8 cellular contexts compared by ENCODE assay signal in the genomic region with DNA sequence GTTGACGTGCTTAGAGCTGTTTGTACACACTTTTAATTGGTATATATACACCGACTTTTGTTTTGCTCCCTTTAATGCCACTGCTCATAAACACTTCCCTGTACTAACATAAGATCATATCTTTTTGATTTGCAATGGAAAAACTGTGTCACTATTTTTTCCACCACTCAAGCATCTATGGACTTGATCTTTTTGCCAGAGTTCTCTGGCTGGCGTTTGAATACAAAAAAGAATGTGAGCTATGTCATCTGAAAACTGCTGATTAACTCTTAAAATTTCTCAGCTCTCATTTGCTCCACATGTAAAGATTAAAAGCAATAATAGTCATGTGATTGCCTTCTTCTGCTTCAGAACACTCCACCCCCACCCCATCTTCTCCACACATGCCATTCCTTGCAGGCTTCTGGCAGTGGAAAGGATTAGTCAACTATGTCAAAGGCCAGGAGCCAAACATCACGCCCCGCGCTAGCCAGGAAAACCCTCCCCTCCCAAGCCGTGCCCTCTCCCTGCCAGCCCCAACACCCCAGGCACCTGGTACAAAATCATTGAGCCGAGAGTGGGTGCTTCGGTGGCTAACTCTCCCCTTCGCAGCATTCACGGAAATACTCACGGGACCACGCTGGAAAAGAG.
DNase-seq lines count a peak whose midpoint lies in the region; ATAC-seq and TF ChIP-seq lines count a peak whose summit lies in the region.

No MANE protein-coding gene starts in this region.

- H3K9me3 ChIP-seq in H9 (ENCODE audit: control insufficient read depth, low read depth, low read length): no peaks in the 10 kb centered on the region

- H3K18ac ChIP-seq in H9 (ENCODE audit: insufficient read length, low read depth, low read length): no peak overlapping the region

- no peak overlapping the region for H4K5ac ChIP-seq in H9 (ENCODE audit: insufficient read length, low read depth, low read length)

- H2BK120ac ChIP-seq in H9 (ENCODE audit: low read depth, low read length, poor library complexity, severe bottlenecking): no peak overlapping the region

- CTCF ChIA-PET in HEK293T (lab: Yijun Ruan, JAX): no interaction called here

- H3K14ac ChIP-seq in H9 (ENCODE audit: insufficient read depth, low read length): no peak overlapping the region; the same call in 1 of the 2 replicates

- no peak overlapping the region for H3T11ph ChIP-seq in H9 (ENCODE audit: low read length)

- no peaks in the 10 kb centered on the region for H3K79me1 ChIP-seq in H9 (ENCODE audit: insufficient read depth, low read depth, low read length, poor library complexity, severe bottlenecking)

- WGBS in H9 (ENCODE audit: extremely low coverage, insufficient read length, low lambda C conversion rate): no CpG with 5 or more reads among the region's 13 CpGs

- no peaks in the 10 kb centered on the region for H3K23me2 ChIP-seq in H9 (ENCODE audit: insufficient read length, low read depth, low read length, poor library complexity, severe bottlenecking)

- intact Hi-C loops in activated T-helper 2 cell treated with anti-CD3 and anti-CD28 coated beads, Interferon-gamma antibody, Interleukin-2, Interleukin-4, amounts not matched to agents 10 μg/mL and 5 μg/mL and 100 μg/mL, durations not matched to agents 14 hours and 24 hours and 36 hours (cut with micrococcal nuclease): no loop called here
- intact Hi-C loops in left ventricle myocardium superior (cut with micrococcal nuclease): loop anchor here (10.0 kb wide), 1 partner anchor 262 kb away; no protein-coding TSS in a partner anchor

- no peak overlapping the region for H2BK15ac ChIP-seq in H9 (ENCODE audit: low read depth, low read length)

- H3K4me3 Mint-ChIP-seq in activated T-helper 2 cell treated with anti-CD3 and anti-CD28 coated beads, Interferon-gamma antibody, Interleukin-2, Interleukin-4, amounts not matched to agents 10 μg/mL and 5 μg/mL and 100 μg/mL, durations not matched to agents 14 hours and 24 hours and 36 hours (ENCODE audit: low read depth): no peak overlapping the region
- peak overlapping the region; percentile 51 to 71 for H3K4me3 Mint-ChIP-seq in stimulated activated naive B cell treated with anti-CD40 and anti-IgM and Interleukin-4, amounts not matched to agents 10 μg/mL and 1 μg/mL and 100 μg/mL, for 72 hours
- H3K4me3 Mint-ChIP-seq in H9: no peak overlapping the region

- H3K9me3 Mint-ChIP-seq in activated T-helper 2 cell treated with anti-CD3 and anti-CD28 coated beads, Interferon-gamma antibody, Interleukin-2, Interleukin-4, amounts not matched to agents 10 μg/mL and 5 μg/mL and 100 μg/mL, durations not matched to agents 14 hours and 24 hours and 36 hours: no peaks in the 10 kb centered on the region
- H3K9me3 Mint-ChIP-seq in stimulated activated naive B cell treated with anti-CD40 and anti-IgM and Interleukin-4, amounts not matched to agents 10 μg/mL and 1 μg/mL and 100 μg/mL, for 72 hours: no peaks in the 10 kb centered on the region
- no peaks in the 10 kb centered on the region for H3K9me3 Mint-ChIP-seq in H9

- peak overlapping the region; percentile 32 for H3K27ac Mint-ChIP-seq in activated T-helper 2 cell treated with anti-CD3 and anti-CD28 coated beads, Interferon-gamma antibody, Interleukin-2, Interleukin-4, amounts not matched to agents 10 μg/mL and 5 μg/mL and 100 μg/mL, durations not matched to agents 14 hours and 24 hours and 36 hours
- peak overlapping the region; percentile 75 for H3K27ac Mint-ChIP-seq in stimulated activated naive B cell treated with anti-CD40 and anti-IgM and Interleukin-4, amounts not matched to agents 10 μg/mL and 1 μg/mL and 100 μg/mL, for 72 hours
- no peak overlapping the region for H3K27ac Mint-ChIP-seq in H9

- no peaks in the 10 kb centered on the region for H3K36me3 Mint-ChIP-seq in activated T-helper 2 cell treated with anti-CD3 and anti-CD28 coated beads, Interferon-gamma antibody, Interleukin-2, Interleukin-4, amounts not matched to agents 10 μg/mL and 5 μg/mL and 100 μg/mL, durations not matched to agents 14 hours and 24 hours and 36 hours (ENCODE audit: low read depth)
- no peaks in the 10 kb centered on the region for H3K36me3 Mint-ChIP-seq in stimulated activated naive B cell treated with anti-CD40 and anti-IgM and Interleukin-4, amounts not matched to agents 10 μg/mL and 1 μg/mL and 100 μg/mL, for 72 hours
- no peaks in the 10 kb centered on the region; a peak in 1 of 7 replicates for H3K36me3 Mint-ChIP-seq in H9 (ENCODE audit: insufficient read depth in 1 of 3, low read depth in 3 of 3)

- no peak overlapping the region for H3K4me2 ChIP-seq in H9 (ENCODE audit: insufficient read depth, insufficient read length, low read length)

- H4K20me1 ChIP-seq in H9 (ENCODE audit: control insufficient read depth, insufficient read depth, insufficient read length): no peaks in the 10 kb centered on the region

- TF ChIP-seq CTCF in H9 (conservative IDR thresholded peaks at IDR 0.05): no peak

- H3K4me1 Mint-ChIP-seq in activated T-helper 2 cell treated with anti-CD3 and anti-CD28 coated beads, Interferon-gamma antibody, Interleukin-2, Interleukin-4, amounts not matched to agents 10 μg/mL and 5 μg/mL and 100 μg/mL, durations not matched to agents 14 hours and 24 hours and 36 hours (ENCODE audit: low read depth): peaks cover 23% of the 10 kb centered on the region
- peaks cover 40 to 59% of the 10 kb centered on the region in 2 donors for H3K4me1 Mint-ChIP-seq in stimulated activated naive B cell treated with anti-CD40 and anti-IgM and Interleukin-4, amounts not matched to agents 10 μg/mL and 1 μg/mL and 100 μg/mL, for 72 hours
- peaks cover 19 to 26% of the 10 kb centered on the region in 2 experiments for H3K4me1 Mint-ChIP-seq in H9

- no peak overlapping the region for H3K4ac ChIP-seq in H9 (ENCODE audit: low read depth, low read length)

- H4K91ac ChIP-seq in H9 (ENCODE audit: insufficient read length, low read depth, low read length): no peak overlapping the region

- no peak overlapping the region for H3K23ac ChIP-seq in H9 (ENCODE audit: insufficient read length, low read depth, low read length)

- H2AFZ ChIP-seq in H9 (ENCODE audit: low read length): no peak overlapping the region

- peak; percentile 94 for ATAC-seq in left ventricle myocardium superior
- peak; percentile 51 to 59 for ATAC-seq in stimulated activated naive B cell treated with anti-CD40 and anti-IgM and Interleukin-4, amounts not matched to agents 10 μg/mL and 1 μg/mL and 100 μg/mL, for 72 hours (replicated peaks)

- H4K8ac ChIP-seq in H9 (replicated peaks; ENCODE audit: insufficient read length, low read depth, low read length): no peak overlapping the region

- no peak overlapping the region for H3K9ac ChIP-seq in H9 (ENCODE audit: extremely low read depth, insufficient read length, low read length)

- H3K27me3 Mint-ChIP-seq in activated T-helper 2 cell treated with anti-CD3 and anti-CD28 coated beads, Interferon-gamma antibody, Interleukin-2, Interleukin-4, amounts not matched to agents 10 μg/mL and 5 μg/mL and 100 μg/mL, durations not matched to agents 14 hours and 24 hours and 36 hours (ENCODE audit: low read depth): peaks cover 2% of the 10 kb centered on the region
- no peaks in the 10 kb centered on the region for H3K27me3 Mint-ChIP-seq in stimulated activated naive B cell treated with anti-CD40 and anti-IgM and Interleukin-4, amounts not matched to agents 10 μg/mL and 1 μg/mL and 100 μg/mL, for 72 hours
- no peaks in the 10 kb centered on the region for H3K27me3 Mint-ChIP-seq in H9 (ENCODE audit: low read depth)

- no peaks in the 10 kb centered on the region for H3K27me3 ChIP-seq in H9 (ENCODE audit: insufficient read depth, low read length)

- peak; percentile 69 for DNase-seq in HPDE6-E6E7 (ENCODE audit: extremely low spot score)
- DNase-seq in activated T-helper 2 cell treated with anti-CD3 and anti-CD28 coated beads, Interferon-gamma antibody, Interleukin-2, Interleukin-4, amounts not matched to agents 10 μg/mL and 5 μg/mL and 100 μg/mL, durations not matched to agents 14 hours and 24 hours and 36 hours (ENCODE audit: low spot score): no peak
- peak; percentile 85 for DNase-seq in left ventricle myocardium superior
- DNase-seq in stimulated activated naive B cell treated with anti-CD40 and anti-IgM and Interleukin-4, amounts not matched to agents 10 μg/mL and 1 μg/mL and 100 μg/mL, for 72 hours: no peak
- DNase-seq in COLO668 (lab: John Stamatoyannopoulos, UW; ENCODE audit: unreplicated experiment): no peak
- no peak for DNase-seq in H9
- DNase-seq in HEK293T (ENCODE audit: extremely low spot score): no peak
- no peak for DNase-seq in NCI-H748 treated with DMSO at 0.1 percent for 48 hours (lab: John Stamatoyannopoulos, UW)

- no peaks in the 10 kb centered on the region for H3K4me1 ChIP-seq in H9 (ENCODE audit: insufficient read depth, low read length)

- no peak overlapping the region for H2BK20ac ChIP-seq in H9 (ENCODE audit: low read depth, low read length, poor library complexity, severe bottlenecking)

- H2BK5ac ChIP-seq in H9 (ENCODE audit: insufficient read length, low read length): no peak overlapping the region

- no peaks in the 10 kb centered on the region for H3K79me2 ChIP-seq in H9 (ENCODE audit: insufficient read depth, low read length)

- POLR2A ChIA-PET in HEK293T (lab: Yijun Ruan, JAX): no interaction called here

- H3K27ac ChIP-seq in H9 (ENCODE audit: insufficient read length, low read depth, low read length): no peak overlapping the region

- no peak overlapping the region for H2BK12ac ChIP-seq in H9 (ENCODE audit: insufficient read length, low read depth, low read length)

- no peak overlapping the region for H2AK5ac ChIP-seq in H9 (ENCODE audit: insufficient read length, low read length)

- no peak overlapping the region for H3K56ac ChIP-seq in H9 (ENCODE audit: insufficient read length, low read depth, low read length)

TF ChIP-seq in HEK293T, 16 proteins besides CTCF, POLR2A, EP300 and RAD21 (continues in another document):
- no peak for TF ChIP-seq SP1 (IDR thresholded peaks at IDR 0.05)
- no peak for TF ChIP-seq TARDBP (IDR thresholded peaks at IDR 0.05)
- TF ChIP-seq SUZ12 (IDR thresholded peaks at IDR 0.05): no peak
- TF ChIP-seq ARNT (IDR thresholded peaks at IDR 0.05): no peak
- TF ChIP-seq FOXM1 (IDR thresholded peaks at IDR 0.05; ENCODE audit: borderline replicate concordance): no peak
- TF ChIP-seq, protein P1, sequence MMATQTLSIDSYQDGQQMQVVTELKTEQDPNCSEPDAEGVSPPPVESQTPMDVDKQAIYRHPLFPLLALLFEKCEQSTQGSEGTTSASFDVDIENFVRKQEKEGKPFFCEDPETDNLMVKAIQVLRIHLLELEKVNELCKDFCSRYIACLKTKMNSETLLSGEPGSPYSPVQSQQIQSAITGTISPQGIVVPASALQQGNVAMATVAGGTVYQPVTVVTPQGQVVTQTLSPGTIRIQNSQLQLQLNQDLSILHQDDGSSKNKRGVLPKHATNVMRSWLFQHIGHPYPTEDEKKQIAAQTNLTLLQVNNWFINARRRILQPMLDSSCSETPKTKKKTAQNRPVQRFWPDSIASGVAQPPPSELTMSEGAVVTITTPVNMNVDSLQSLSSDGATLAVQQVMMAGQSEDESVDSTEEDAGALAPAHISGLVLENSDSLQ (IDR thresholded peaks at IDR 0.05): no peak
- TF ChIP-seq NFRKB (IDR thresholded peaks at IDR 0.05): no peak
- TF ChIP-seq ZNF384 (IDR thresholded peaks at IDR 0.05): no peak
- TF ChIP-seq FOXA1 (IDR thresholded peaks at IDR 0.05): no peak
- no peak for TF ChIP-seq BHLHE40 (IDR thresholded peaks at IDR 0.05; ENCODE audit: borderline replicate concordance)
- no peak for TF ChIP-seq FOXK2 (IDR thresholded peaks at IDR 0.05)

Comparison
In these comparisons a context has a peak if more than half of its experiments do, and no peak if none do; other contexts are left out.
1. DNase-seq: peak in HPDE6-E6E7 (single experiment) and left ventricle myocardium superior (single experiment); none in activated T-helper 2 cell treated with anti-CD3 and anti-CD28 coated beads, Interferon-gamma antibody, Interleukin-2, Interleukin-4, amounts not matched to agents 10 μg/mL and 5 μg/mL and 100 μg/mL, durations not matched to agents 14 hours and 24 hours and 36 hours (single experiment), stimulated activated naive B cell treated with anti-CD40 and anti-IgM and Interleukin-4, amounts not matched to agents 10 μg/mL and 1 μg/mL and 100 μg/mL, for 72 hours (single experiment), COLO668 (single experiment), H9 (single experiment), HEK293T (single experiment) and NCI-H748 treated with DMSO at 0.1 percent for 48 hours (single experiment).
2. H3K27ac Mint-ChIP-seq: peak in activated T-helper 2 cell treated with anti-CD3 and anti-CD28 coated beads, Interferon-gamma antibody, Interleukin-2, Interleukin-4, amounts not matched to agents 10 μg/mL and 5 μg/mL and 100 μg/mL, durations not matched to agents 14 hours and 24 hours and 36 hours (single experiment) and stimulated activated naive B cell treated with anti-CD40 and anti-IgM and Interleukin-4, amounts not matched to agents 10 μg/mL and 1 μg/mL and 100 μg/mL, for 72 hours (single experiment); none in H9 (0 of 3).
3. H3K4me3 Mint-ChIP-seq: peak in stimulated activated naive B cell treated with anti-CD40 and anti-IgM and Interleukin-4, amounts not matched to agents 10 μg/mL and 1 μg/mL and 100 μg/mL, for 72 hours (2 of 2); none in activated T-helper 2 cell treated with anti-CD3 and anti-CD28 coated beads, Interferon-gamma antibody, Interleukin-2, Interleukin-4, amounts not matched to agents 10 μg/mL and 5 μg/mL and 100 μg/mL, durations not matched to agents 14 hours and 24 hours and 36 hours (single experiment) and H9 (0 of 2).